ENCODE assay signal across 39 cellular contexts in genomic region chr20:43520074-43520473, GRCh38. TPM values are rescaled to one million over a fixed set of nuclear protein-coding genes. Genes with fewer than 3 reads are reported as not detected.
"Had no signal": no experiment of that assay in that cellular context is flagged by ENCODE, and none has a peak within 500 bp of the region (broad histone marks: within the 10 kb centered on the region; RNA-seq: fewer than 3 reads in every experiment).

No MANE protein-coding gene starts in this region.

- H3K27ac Mint-ChIP-seq: activated naive CD4-positive, alpha-beta T cell treated with anti-CD3 and anti-CD28 coated beads for 36 hours; activated naive CD4-positive, alpha-beta T cell treated with anti-CD3 and anti-CD28 coated beads, Interleukin-2, amount 10 ng/mL, durations not matched to agents 7 days and 5 days; activated naive CD4-positive, alpha-beta T cell treated with anti-CD3 and anti-CD28 coated beads, Interleukin-2, amount 50 U/mL, for 24 hours; activated naive CD4-positive, alpha-beta T cell treated with anti-CD3 and anti-CD28 coated beads, Interleukin-2, amount 50 U/mL, for 72 hours; activated naive CD8-positive, alpha-beta T cell; activated naive CD8-positive, alpha-beta T cell treated with anti-CD3 and anti-CD28 coated beads for 36 hours; activated naive CD8-positive, alpha-beta T cell treated with anti-CD3 and anti-CD28 coated beads, Interleukin-2, amount 10 ng/mL, durations not matched to agents 7 days and 5 days; activated T-cell treated with anti-CD3 and anti-CD28 coated beads, Interleukin-2, amount 50 U/mL, for 24 hours; activated T-cell treated with anti-CD3 and anti-CD28 coated beads, Interleukin-2, amount 50 U/mL, for 72 hours; activated T-helper 1 cell treated with anti-CD3 and anti-CD28 coated beads, Interleukin-12 subunit alpha, Interleukin-12 subunit beta, Interleukin-2, Interleukin-4 antibody, amounts not matched to agents 30 ng/mL and 10 ng/mL and 1 ng/mL, durations not matched to agents 14 hours and 24 hours and 36 hours; activated T-helper 17 cell treated with anti-CD3 and anti-CD28 coated beads, Interleukin-2, amount 50 U/mL, for 72 hours; activated T-helper 2 cell treated with anti-CD3 and anti-CD28 coated beads, Interferon-gamma antibody, Interleukin-2, Interleukin-4, amounts not matched to agents 10 μg/mL and 5 μg/mL and 100 μg/mL, durations not matched to agents 14 hours and 24 hours and 36 hours; brain had no signal

- H3K4me3 ChIP-seq: adrenal gland, ascending aorta, body of pancreas, breast epithelium, cardiac muscle cell had no signal

- H3K27me3 Mint-ChIP-seq: activated naive CD4-positive, alpha-beta T cell treated with anti-CD3 and anti-CD28 coated beads, Interleukin-2, amount 50 U/mL, for 24 hours; activated naive CD8-positive, alpha-beta T cell treated with anti-CD3 and anti-CD28 coated beads for 36 hours; activated naive CD8-positive, alpha-beta T cell treated with anti-CD3 and anti-CD28 coated beads, Interleukin-2, amount 10 ng/mL, durations not matched to agents 7 days and 5 days; activated T-cell treated with anti-CD3 and anti-CD28 coated beads, Interleukin-2, amount 50 U/mL, for 24 hours; brain had no signal

- DNase-seq: activated effector memory CD4-positive, alpha-beta T cell treated with anti-CD3 and anti-CD28 coated beads, Interleukin-2, amount 50 U/mL, for 16 hours; activated effector memory CD4-positive, alpha-beta T cell treated with Interleukin-2 at 50 U/mL for 16 hours; activated gamma-delta T cell; activated gamma-delta T cell treated with Interleukin-2 at 50 U/mL for 16 hours; activated naive CD4-positive, alpha-beta T cell; activated naive CD4-positive, alpha-beta T cell treated with anti-CD3 and anti-CD28 coated beads for 36 hours; activated naive CD4-positive, alpha-beta T cell treated with anti-CD3 and anti-CD28 coated beads, Interleukin-2, amount 10 ng/mL, durations not matched to agents 7 days and 5 days; activated naive CD4-positive, alpha-beta T cell treated with anti-CD3 and anti-CD28 coated beads, Interleukin-2, amount 50 U/mL, for 16 hours; activated naive CD4-positive, alpha-beta T cell treated with Interleukin-2 at 50 U/mL for 16 hours; activated naive CD8-positive, alpha-beta T cell treated with anti-CD3 and anti-CD28 coated beads for 36 hours; activated naive CD8-positive, alpha-beta T cell treated with anti-CD3 and anti-CD28 coated beads, Interleukin-2, amount 10 ng/mL, durations not matched to agents 7 days and 5 days; activated T-cell treated with anti-CD3 and anti-CD28 coated beads, Interleukin-2, amount 50 U/mL, for 24 hours; activated T-cell treated with anti-CD3 and anti-CD28 coated beads, Interleukin-2, amount 50 U/mL, for 4 hours; activated T-cell treated with anti-CD3 and anti-CD28 coated beads, Interleukin-2, amount 50 U/mL, for 48 hours; activated T-cell treated with anti-CD3 and anti-CD28 coated beads, Interleukin-2, amount 50 U/mL, for 72 hours; adrenal gland; amniotic stem cell; amygdala; anterior cingulate cortex; aorta; body of pancreas; brain microvascular endothelial cell; caudate nucleus; central memory CD4-positive, alpha-beta T cell; cerebellar nuclear complex had no signal

- H3K9me3 Mint-ChIP-seq: activated naive CD4-positive, alpha-beta T cell treated with anti-CD3 and anti-CD28 coated beads for 36 hours; activated naive CD4-positive, alpha-beta T cell treated with anti-CD3 and anti-CD28 coated beads, Interleukin-2, amount 10 ng/mL, durations not matched to agents 7 days and 5 days; activated naive CD8-positive, alpha-beta T cell treated with anti-CD3 and anti-CD28 coated beads for 36 hours; activated T-cell treated with anti-CD3 and anti-CD28 coated beads, Interleukin-2, amount 50 U/mL, for 24 hours; activated T-cell treated with anti-CD3 and anti-CD28 coated beads, Interleukin-2, amount 50 U/mL, for 4 hours; activated T-cell treated with anti-CD3 and anti-CD28 coated beads, Interleukin-2, amount 50 U/mL, for 72 hours; activated T-helper 2 cell treated with anti-CD3 and anti-CD28 coated beads, Interferon-gamma antibody, Interleukin-2, Interleukin-4, amounts not matched to agents 10 μg/mL and 5 μg/mL and 100 μg/mL, durations not matched to agents 14 hours and 24 hours and 36 hours; central memory CD8-positive, alpha-beta T cell had no signal

- FAIRE-seq: astrocyte, bronchial epithelial cell, colon had no signal

- H3K4me3 Mint-ChIP-seq: activated naive CD4-positive, alpha-beta T cell treated with anti-CD3 and anti-CD28 coated beads for 36 hours; activated naive CD4-positive, alpha-beta T cell treated with anti-CD3 and anti-CD28 coated beads, Interleukin-2, amount 10 ng/mL, durations not matched to agents 7 days and 5 days; activated naive CD4-positive, alpha-beta T cell treated with anti-CD3 and anti-CD28 coated beads, Interleukin-2, amount 50 U/mL, for 24 hours; activated naive CD8-positive, alpha-beta T cell; activated naive CD8-positive, alpha-beta T cell treated with anti-CD3 and anti-CD28 coated beads for 36 hours; activated naive CD8-positive, alpha-beta T cell treated with anti-CD3 and anti-CD28 coated beads, Interleukin-2, amount 10 ng/mL, durations not matched to agents 7 days and 5 days; activated T-cell treated with anti-CD3 and anti-CD28 coated beads, Interleukin-2, amount 50 U/mL, for 24 hours; activated T-cell treated with anti-CD3 and anti-CD28 coated beads, Interleukin-2, amount 50 U/mL, for 4 hours; activated T-cell treated with anti-CD3 and anti-CD28 coated beads, Interleukin-2, amount 50 U/mL, for 72 hours; activated T-helper 1 cell treated with anti-CD3 and anti-CD28 coated beads, Interleukin-12 subunit alpha, Interleukin-12 subunit beta, Interleukin-2, Interleukin-4 antibody, amounts not matched to agents 30 ng/mL and 10 ng/mL and 1 ng/mL, durations not matched to agents 14 hours and 24 hours and 36 hours; activated T-helper 17 cell treated with anti-CD3 and anti-CD28 coated beads, Interleukin-2, amount 50 U/mL, for 72 hours; brain; central memory CD8-positive, alpha-beta T cell had no signal

- H3K4me1 Mint-ChIP-seq: activated T-helper 17 cell treated with anti-CD3 and anti-CD28 coated beads, Interleukin-2, amount 50 U/mL, for 72 hours had no signal

- H3K27ac ChIP-seq: adrenal gland, ascending aorta, body of pancreas, brain microvascular endothelial cell, breast epithelium, cardiac muscle cell had no signal

- H3K36me3 Mint-ChIP-seq: activated naive CD4-positive, alpha-beta T cell treated with anti-CD3 and anti-CD28 coated beads, Interleukin-2, amount 10 ng/mL, durations not matched to agents 7 days and 5 days; activated naive CD4-positive, alpha-beta T cell treated with anti-CD3 and anti-CD28 coated beads, Interleukin-2, amount 50 U/mL, for 72 hours; activated naive CD8-positive, alpha-beta T cell treated with anti-CD3 and anti-CD28 coated beads, Interleukin-2, amount 10 ng/mL, durations not matched to agents 7 days and 5 days had no signal

- H3K4me1 ChIP-seq: adrenal gland, ascending aorta, breast epithelium had no signal

- H3K9me3 ChIP-seq: adrenal gland, ascending aorta, body of pancreas, breast epithelium had no signal

- H3K27me3 ChIP-seq: adrenal gland, ascending aorta, body of pancreas, brain microvascular endothelial cell, breast epithelium, cardiac muscle cell had no signal

- H3K36me3 ChIP-seq: adrenal gland, ascending aorta, brain microvascular endothelial cell, breast epithelium, cardiac muscle cell had no signal

- ATAC-seq: activated naive CD4-positive, alpha-beta T cell treated with anti-CD3 and anti-CD28 coated beads, Interleukin-2, amount 50 U/mL, for 72 hours; activated T-cell treated with anti-CD3 and anti-CD28 coated beads, Interleukin-2, amount 50 U/mL, for 4 hours; activated T-cell treated with anti-CD3 and anti-CD28 coated beads, Interleukin-2, amount 50 U/mL, for 72 hours; activated T-helper 17 cell treated with anti-CD3 and anti-CD28 coated beads, Interleukin-2, amount 50 U/mL, for 72 hours; body of pancreas had no signal

RNA-seq across cellular contexts. Expression of gene SGK2, which starts 38.8 kb away (rescaled TPM):
- total RNA-seq: activated T-helper 1 cell treated with anti-CD3 and anti-CD28 coated beads, Interleukin-12 subunit alpha, Interleukin-12 subunit beta, Interleukin-2, Interleukin-4 antibody, amounts not matched to agents 30 ng/mL and 10 ng/mL and 1 ng/mL, durations not matched to agents 14 hours and 24 hours and 36 hours had no signal
- polyA plus RNA-seq: cardiac muscle cell had no signal
